8 cellular contexts compared by ENCODE assay signal in the genomic region with DNA sequence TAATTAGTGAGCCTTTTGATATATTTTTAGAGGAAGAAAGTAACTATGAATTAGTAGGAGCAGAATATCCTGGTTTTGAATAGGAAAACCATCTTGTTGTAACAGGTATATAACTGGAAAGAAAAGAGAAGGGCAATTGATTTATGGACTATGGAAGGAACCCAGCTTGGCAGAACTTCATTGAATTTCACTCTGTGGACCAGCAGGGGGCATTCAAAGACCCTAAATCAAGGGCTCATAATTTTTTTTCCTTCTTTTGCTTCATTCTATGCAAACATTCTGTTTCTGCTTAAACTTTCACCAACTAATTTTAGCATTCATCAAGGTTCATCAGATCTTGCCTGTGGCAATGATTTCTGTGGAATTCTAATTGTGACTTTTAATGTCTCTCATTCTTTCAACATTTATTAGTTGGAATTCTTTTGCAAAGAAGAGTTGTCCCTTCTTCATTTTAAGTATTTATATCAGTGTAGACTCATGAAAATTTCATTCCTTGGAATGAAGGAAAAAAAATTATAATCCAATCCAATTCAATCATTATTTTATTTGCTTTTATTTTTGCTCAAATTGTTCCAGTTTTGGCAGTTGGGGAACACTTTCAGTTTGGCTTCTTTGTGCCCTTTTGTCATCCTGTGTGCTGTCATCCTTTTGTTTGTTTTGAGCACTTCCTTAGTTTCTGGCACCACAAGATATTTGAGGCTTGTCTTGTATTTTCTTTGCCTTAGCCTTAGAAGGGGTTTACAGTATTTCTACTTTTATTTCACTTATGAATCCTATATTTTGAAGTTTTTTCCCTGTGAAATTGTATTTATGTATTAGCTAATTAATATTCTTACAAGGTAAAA. TPM values are rescaled to one million over a fixed set of nuclear protein-coding genes. Genes with fewer than 3 reads are reported as not detected.
A peak's percentile ranks its signal among the peaks of the same experiment; 100 is the strongest.
DNase-seq lines count a peak whose midpoint lies in the region; ATAC-seq and TF ChIP-seq lines count a peak whose summit lies in the region.

No MANE protein-coding gene starts in this region.

- H3K79me2 ChIP-seq in osteoblast (ENCODE audit: insufficient read depth, low read length): no peaks in the 10 kb centered on the region

- peak; percentile 78 for ATAC-seq in CD8-positive, alpha-beta T cell
- peak; percentile 28 for ATAC-seq in GM18858 (IDR thresholded peaks at IDR 0.05; ENCODE audit: unreplicated experiment)
- ATAC-seq in WTC11: no peak
- ATAC-seq in HG02642 (IDR thresholded peaks at IDR 0.05; ENCODE audit: poor library complexity, unreplicated experiment): no peak

- peaks cover 36% of the 10 kb centered on the region for H3K4me1 Mint-ChIP-seq in CD8-positive, alpha-beta T cell (ENCODE audit: low read depth)
- H3K4me1 Mint-ChIP-seq in WTC11: peaks cover 15% of the 10 kb centered on the region

- no peaks in the 10 kb centered on the region for H3K27me3 Mint-ChIP-seq in CD8-positive, alpha-beta T cell (ENCODE audit: low read depth)
- H3K27me3 Mint-ChIP-seq in WTC11 (ENCODE audit: low read depth): no peaks in the 10 kb centered on the region

- H3K4me2 ChIP-seq in osteoblast (ENCODE audit: insufficient read depth, low read length): peak overlapping the region; percentile 3

- peaks cover 14% of the 10 kb centered on the region for H3K4me1 ChIP-seq in CD8-positive, alpha-beta T cell (ENCODE audit: insufficient read depth, low read length)
- no peaks in the 10 kb centered on the region for H3K4me1 ChIP-seq in osteoblast (ENCODE audit: insufficient read depth, low read length)

- TF ChIP-seq CTCF in CD8-positive, alpha-beta T cell (IDR thresholded peaks at IDR 0.05): peak; percentile 73
- peak; percentile 36; the same call in 1 of the 2 replicates for TF ChIP-seq CTCF in WTC11 (IDR thresholded peaks at IDR 0.05)
- peak; percentile 66 for TF ChIP-seq CTCF in fibroblast of pulmonary artery (IDR thresholded peaks at IDR 0.05; ENCODE audit: low read length, missing control alignments)
- TF ChIP-seq CTCF in osteoblast (IDR thresholded peaks at IDR 0.05; ENCODE audit: extremely low read depth, low read depth, low read length): peak; percentile 70

- H4K20me1 ChIP-seq in osteoblast (ENCODE audit: insufficient read depth, low read length): no peaks in the 10 kb centered on the region

- peak overlapping the region; percentile 79 for H3K27ac Mint-ChIP-seq in CD8-positive, alpha-beta T cell
- peak overlapping the region; percentile 36; the same call in 1 of the 2 replicates for H3K27ac Mint-ChIP-seq in WTC11

- H3K27ac ChIP-seq in CD8-positive, alpha-beta T cell (ENCODE audit: low read depth, low read length): no peak overlapping the region
- no peak overlapping the region for H3K27ac ChIP-seq in osteoblast (ENCODE audit: low read depth, low read length)

- H3K36me3 Mint-ChIP-seq in CD8-positive, alpha-beta T cell: peaks cover 47% of the 10 kb centered on the region
- H3K36me3 Mint-ChIP-seq in WTC11: no peaks in the 10 kb centered on the region

- no peak overlapping the region for H2AFZ ChIP-seq in osteoblast (ENCODE audit: low read length)

- H3K4me3 Mint-ChIP-seq in CD8-positive, alpha-beta T cell: peak overlapping the region; percentile 2
- no peak overlapping the region for H3K4me3 Mint-ChIP-seq in WTC11

- no peaks in the 10 kb centered on the region for H3K9me3 Mint-ChIP-seq in CD8-positive, alpha-beta T cell
- no peaks in the 10 kb centered on the region for H3K9me3 Mint-ChIP-seq in WTC11

- H3K27me3 ChIP-seq in CD8-positive, alpha-beta T cell (ENCODE audit: insufficient read depth, low read length): no peaks in the 10 kb centered on the region
- no peaks in the 10 kb centered on the region for H3K27me3 ChIP-seq in osteoblast (ENCODE audit: insufficient read depth, low read length)

- H3K4me3 ChIP-seq in CD8-positive, alpha-beta T cell (ENCODE audit: low read depth, low read length): no peak overlapping the region
- no peak overlapping the region for H3K4me3 ChIP-seq in fibroblast of pulmonary artery (replicated peaks; ENCODE audit: low read depth, low read length)
- H3K4me3 ChIP-seq in osteoblast (ENCODE audit: insufficient read depth, low read length): no peak overlapping the region

- no peaks in the 10 kb centered on the region for H3K36me3 ChIP-seq in CD8-positive, alpha-beta T cell (ENCODE audit: insufficient read depth, low read length)
- H3K36me3 ChIP-seq in osteoblast (ENCODE audit: insufficient read depth, low read length): no peaks in the 10 kb centered on the region

- H3K9me3 ChIP-seq in CD8-positive, alpha-beta T cell (ENCODE audit: low read length): no peaks in the 10 kb centered on the region
- H3K9me3 ChIP-seq in osteoblast (ENCODE audit: low read depth, low read length): no peaks in the 10 kb centered on the region

- intact Hi-C loops in CD8-positive, alpha-beta T cell (cut with DNase I, micrococcal nuclease): loop anchor here (1.0 to 5.0 kb wide), 7 partner anchors 17 to 727 kb away; a partner anchor contains a TSS

- CTCF ChIA-PET in CD8-positive, alpha-beta T cell (lab: Charles Lee): interaction anchor here (1.0 to 14.8 kb wide), 10 partner anchors 8 to 727 kb away, joined by 3 to 400 read pairs (median 4); no protein-coding TSS in a partner anchor
- CTCF ChIA-PET in WTC11 (lab: Charles Lee): interaction anchor here (0.6 to 4.1 kb wide), 7 partner anchors 18 to 420 kb away, joined by 3 to 33 read pairs (median 3); no protein-coding TSS in a partner anchor

- DNase-seq in CD8-positive, alpha-beta T cell: peak in 4 of 7 experiments; percentile 14 to 48 (median 28)
- DNase-seq in NCI-H1694 (lab: John Stamatoyannopoulos, UW) (peak; percentile 10), WTC11 (ENCODE audit: low spot score) (no peak), fibroblast of pulmonary artery (ENCODE audit: low read depth) (peak; percentile 71), osteoblast (ENCODE audit: insufficient read length, low spot score, missing footprints) (peak; percentile 22)
- no peak for DNase-seq in activated effector memory CD4-positive, alpha-beta T cell treated with Interleukin-2 at 50 U/mL for 16 hours

- POLR2A ChIA-PET in CD8-positive, alpha-beta T cell (lab: Charles Lee): interaction anchor here (0.8 to 2.0 kb wide), 4 partner anchors 12 to 416 kb away, joined by 4 to 5 read pairs (median 4); a partner anchor contains a TSS
- POLR2A ChIA-PET in WTC11 (lab: Charles Lee): no interaction called here

TF ChIP-seq in WTC11, 78 proteins besides CTCF, POLR2A, EP300 and RAD21:
- TF ChIP-seq OVOL2 (CRISPR knock-in tag; IDR thresholded peaks at IDR 0.05; ENCODE audit: borderline replicate concordance): no peak
- TF ChIP-seq GTF2I (CRISPR knock-in tag; conservative IDR thresholded peaks at IDR 0.05): no peak
- no peak for TF ChIP-seq NFYB (CRISPR knock-in tag; conservative IDR thresholded peaks at IDR 0.05; ENCODE audit: low read depth)
- TF ChIP-seq, protein P1, sequence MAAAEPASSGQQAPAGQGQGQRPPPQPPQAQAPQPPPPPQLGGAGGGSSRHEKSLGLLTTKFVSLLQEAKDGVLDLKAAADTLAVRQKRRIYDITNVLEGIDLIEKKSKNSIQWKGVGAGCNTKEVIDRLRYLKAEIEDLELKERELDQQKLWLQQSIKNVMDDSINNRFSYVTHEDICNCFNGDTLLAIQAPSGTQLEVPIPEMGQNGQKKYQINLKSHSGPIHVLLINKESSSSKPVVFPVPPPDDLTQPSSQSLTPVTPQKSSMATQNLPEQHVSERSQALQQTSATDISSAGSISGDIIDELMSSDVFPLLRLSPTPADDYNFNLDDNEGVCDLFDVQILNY (CRISPR knock-in tag; IDR thresholded peaks at IDR 0.05): no peak
- TF ChIP-seq RORB (CRISPR knock-in tag; IDR thresholded peaks at IDR 0.05): no peak
- TF ChIP-seq ZNF416 (CRISPR knock-in tag; IDR thresholded peaks at IDR 0.05): no peak
TF ChIP-seq in WTC11: peak in this region for 0.

RNA-seq across cellular contexts. Expression of a gene that starts 30.4 kb away (rescaled TPM):
- 10 to 100 TPM; 39.8 to 40.3 TPM for total RNA-seq in CD8-positive, alpha-beta T cell
- total RNA-seq in WTC11 (2021): 11.3 to 13.9 TPM (median 12.9 TPM) in 3 replicates
- total RNA-seq in osteoblast: 8.3 and 11.2 TPM in 2 replicates

RNA-seq across cellular contexts. Expression of a gene that starts 39.9 kb away (rescaled TPM):
- 100 to 1,000 TPM; 460 to 477 TPM for total RNA-seq in CD8-positive, alpha-beta T cell
- total RNA-seq in WTC11 (2021) (15.1 to 17.9 TPM (median 16.9 TPM) in 3 replicates), osteoblast (51.9 and 55.0 TPM in 2 replicates)

Comparison
In these comparisons a context has a peak if more than half of its experiments do, and no peak if none do; other contexts are left out.
1. ATAC-seq: peak in CD8-positive, alpha-beta T cell (single experiment) and GM18858 (single experiment); none in WTC11 (single experiment) and HG02642 (single experiment).
2. DNase-seq: peak in CD8-positive, alpha-beta T cell (4 of 7), NCI-H1694 (single experiment), fibroblast of pulmonary artery (single experiment) and osteoblast (single experiment); none in WTC11 (single experiment) and activated effector memory CD4-positive, alpha-beta T cell treated with Interleukin-2 at 50 U/mL for 16 hours (single experiment).
3. Peak in every context shown above with its lines, with median percentiles within 50 percentile points of each other: CTCF ChIP-seq.